ENCODE assay signal across 8 cellular contexts in genomic region chr19:40425450-40426287, GRCh38.
DNase-seq lines count a peak whose midpoint lies in the region; ATAC-seq and TF ChIP-seq lines count a peak whose summit lies in the region.

TSS of gene SERTAD1 (minus strand) at chr19:40425992. CDS start at chr19:40423546, 2,446 bp downstream.

- H3K4me3 ChIP-seq in AG10803 (ENCODE audit: low read length) = peak within 1 kb of the TSS; percentile 95

- H3K27ac Mint-ChIP-seq in central memory CD8-positive, alpha-beta T cell (ENCODE audit: low read depth) = peak within 1 kb of the TSS; percentile 99

- H3K4me3 Mint-ChIP-seq in central memory CD8-positive, alpha-beta T cell = peak within 1 kb of the TSS; percentile 95

- DNase-seq in AG10803 (ENCODE audit: low read depth) (peak; percentile 99), NCI-H345 treated with DMSO at 0.1 percent for 48 hours (lab: John Stamatoyannopoulos, UW; ENCODE audit: unreplicated experiment) (peak; percentile 100), iris pigment epithelial cell (ENCODE audit: low read depth) (peak; percentile 99)
- peak; percentile 100 for DNase-seq in activated CD4-positive, CD25-positive, alpha-beta regulatory T cell treated with anti-CD3 and anti-CD28 coated beads, Interleukin-2, amount 50 U/mL, for 16 hours (ENCODE audit: low read depth, low spot score)
- DNase-seq in central memory CD8-positive, alpha-beta T cell (ENCODE audit: low spot score in 2 of 2) = peak; percentile 99 to 100
- DNase-seq in stimulated activated CD4-positive, alpha-beta T cell treated with anti-CD3 and anti-CD28 coated beads, Interleukin-12 subunit alpha, Interleukin-12 subunit beta, amount 100 ng/mL, for 4 hours = peak; percentile 100

- TF ChIP-seq CTCF in AG10803 (conservative IDR thresholded peaks at IDR 0.05; ENCODE audit: low read length) = peak; percentile 49

- H3K4me1 Mint-ChIP-seq in central memory CD8-positive, alpha-beta T cell = peaks cover 11% of the 10 kb centered on the region

- ATAC-seq in GM19023 (IDR thresholded peaks at IDR 0.05; ENCODE audit: unreplicated experiment) (peak; percentile 83), HG03280 (IDR thresholded peaks at IDR 0.05; ENCODE audit: unreplicated experiment) (peak; percentile 88)
- peak; percentile 95 for ATAC-seq in central memory CD8-positive, alpha-beta T cell (replicated peaks; ENCODE audit: extremely low read depth, poor library complexity, severe bottlenecking)

- H3K36me3 Mint-ChIP-seq in central memory CD8-positive, alpha-beta T cell (ENCODE audit: insufficient read depth) = peaks cover 14% of the 10 kb centered on the region

- no peaks in the 10 kb centered on the region for H3K9me3 Mint-ChIP-seq in central memory CD8-positive, alpha-beta T cell

- no peaks in the 10 kb centered on the region for H3K27me3 Mint-ChIP-seq in central memory CD8-positive, alpha-beta T cell

Comparison
In these comparisons a context has a peak if more than half of its experiments do, and no peak if none do; other contexts are left out.
1. Peak in every context shown above with its lines: DNase-seq, ATAC-seq and H3K4me3 ChIP-seq.